In the genomic region with DNA sequence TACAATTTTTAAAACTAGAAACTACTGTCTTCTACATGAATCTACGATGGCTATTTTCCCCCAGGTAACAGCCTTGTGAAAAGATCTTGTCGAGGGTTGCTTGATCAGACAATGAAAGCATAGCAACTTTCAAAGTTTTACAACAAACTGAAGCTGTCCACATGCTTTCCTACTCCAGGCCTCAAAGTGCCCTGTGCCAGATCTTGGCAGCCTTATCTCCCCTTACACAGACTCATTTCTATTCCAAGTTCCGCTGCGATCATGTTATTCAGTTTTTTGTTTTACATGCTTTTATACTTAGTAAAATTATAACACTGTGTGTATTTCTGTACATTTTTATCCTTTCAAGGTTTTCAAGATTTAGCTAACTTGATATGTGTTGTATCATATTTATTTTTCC, we compare ENCODE assay signal across 21 cellular contexts.
"Had no signal": no experiment of that assay in that cellular context is flagged by ENCODE, and none has a peak within 500 bp of the region (broad histone marks: within the 10 kb centered on the region; RNA-seq: fewer than 3 reads in every experiment).

No MANE protein-coding gene starts in this region.

- H3K27ac ChIP-seq: RWPE1 had no signal

- H3K9me3 ChIP-seq: SK-N-SH had no signal

- ATAC-seq: Panc1, PC-3 had no signal

- DNase-seq: KBM-7, MV-4-11, NCI-H1048, NCI-H1105, NCI-H1417, NCI-H1436 treated with DMSO at 0.1 percent for 48 hours, NCI-H1694, NCI-H187 treated with DMSO at 0.1 percent for 48 hours, NCI-H2029 treated with DMSO at 0.1 percent for 48 hours, NCI-H2107, NCI-H2227 treated with DMSO at 0.1 percent for 48 hours, NCI-H446, NCI-H510A, NCI-H524 treated with DMSO at 0.1 percent for 48 hours, NCI-H69, NCI-H774, PC-3, SHP77, SK-N-SH had no signal
